Comparison of ENCODE assay signal across 33 cellular contexts in genomic region chr6:97468981-97469380, GRCh38.
"Had no signal": no experiment of that assay in that cellular context is flagged by ENCODE, and none has a peak within 500 bp of the region (broad histone marks: within the 10 kb centered on the region; RNA-seq: fewer than 3 reads in every experiment).

No MANE protein-coding gene starts in this region.

- H3K4me3 ChIP-seq: adrenal gland, body of pancreas, esophagus muscularis mucosa, gastrocnemius medialis, heart left ventricle had no signal

- H3K36me3 ChIP-seq: adrenal gland, esophagus muscularis mucosa, gastrocnemius medialis, heart left ventricle had no signal

- H3K27ac ChIP-seq: adrenal gland, body of pancreas, esophagus muscularis mucosa, foreskin keratinocyte, gastrocnemius medialis, heart left ventricle, VCaP had no signal

- DNase-seq: activated CD4-positive, alpha-beta T cell treated with anti-CD3 and anti-CD28 coated beads for 1 hour; activated CD4-positive, alpha-beta T cell treated with anti-CD3 and anti-CD28 coated beads for 4 hours; activated CD4-positive, alpha-beta T cell treated with anti-CD3 and anti-CD28 coated beads, Interleukin-2, amount 10 ng/mL, durations not matched to agents 7 days and 5 days; activated CD4-positive, alpha-beta T cell treated with anti-CD3 and anti-CD28 coated beads, Interleukin-2, amount 50 U/mL, for 48 hours; activated CD8-positive, alpha-beta memory T cell treated with anti-CD3 and anti-CD28 coated beads for 24 hours; activated CD8-positive, alpha-beta T cell treated with anti-CD3 and anti-CD28 coated beads for 36 hours; activated effector memory CD4-positive, alpha-beta T cell treated with anti-CD3 and anti-CD28 coated beads, Interleukin-2, amount 50 U/mL, for 16 hours; activated naive CD4-positive, alpha-beta T cell treated with anti-CD3 and anti-CD28 coated beads for 36 hours; activated naive CD8-positive, alpha-beta T cell treated with anti-CD3 and anti-CD28 coated beads for 36 hours; activated naive CD8-positive, alpha-beta T cell treated with anti-CD3 and anti-CD28 coated beads, Interleukin-2, amount 50 U/mL, for 24 hours; activated T-cell treated with anti-CD3 and anti-CD28 coated beads, Interleukin-2, amount 50 U/mL, for 4 hours; adrenal gland; amygdala; aorta; body of pancreas; caudate nucleus; cortex of kidney; dermis blood vessel endothelial cell; effector CD4-positive, alpha-beta T cell; effector memory CD8-positive, alpha-beta T cell; erythroblast; foreskin keratinocyte; gastrocnemius medialis; glutamatergic neuron; heart left ventricle; T-helper 2 cell had no signal

- H3K27me3 ChIP-seq: adrenal gland, body of pancreas, esophagus muscularis mucosa, foreskin keratinocyte, gastrocnemius medialis, heart left ventricle had no signal

- ATAC-seq: activated CD8-positive, alpha-beta T cell treated with anti-CD3 and anti-CD28 coated beads for 36 hours; activated naive CD8-positive, alpha-beta T cell treated with anti-CD3 and anti-CD28 coated beads, Interleukin-2, amount 50 U/mL, for 24 hours; activated T-cell treated with anti-CD3 and anti-CD28 coated beads, Interleukin-2, amount 50 U/mL, for 4 hours; body of pancreas; effector memory CD8-positive, alpha-beta T cell; foreskin keratinocyte; gastrocnemius medialis; heart left ventricle; WTC11 had no signal

- FAIRE-seq: colon had no signal

- H3K36me3 Mint-ChIP-seq: activated naive CD4-positive, alpha-beta T cell treated with anti-CD3 and anti-CD28 coated beads, Interleukin-2, amount 50 U/mL, for 24 hours; activated naive CD8-positive, alpha-beta T cell treated with anti-CD3 and anti-CD28 coated beads for 36 hours; WTC11 had no signal

- H3K27ac Mint-ChIP-seq: activated CD4-positive, alpha-beta T cell treated with anti-CD3 and anti-CD28 coated beads, Interleukin-2, amount 10 ng/mL, durations not matched to agents 7 days and 5 days; activated CD8-positive, alpha-beta T cell treated with anti-CD3 and anti-CD28 coated beads for 36 hours; activated naive CD4-positive, alpha-beta T cell treated with anti-CD3 and anti-CD28 coated beads for 36 hours; activated naive CD4-positive, alpha-beta T cell treated with anti-CD3 and anti-CD28 coated beads, Interleukin-2, amount 50 U/mL, for 24 hours; activated naive CD8-positive, alpha-beta T cell treated with anti-CD3 and anti-CD28 coated beads for 36 hours; activated naive CD8-positive, alpha-beta T cell treated with anti-CD3 and anti-CD28 coated beads, Interleukin-2, amount 50 U/mL, for 24 hours; activated T-helper 1 cell treated with anti-CD3 and anti-CD28 coated beads, Interleukin-12 subunit alpha, Interleukin-12 subunit beta, Interleukin-2, Interleukin-4 antibody, amounts not matched to agents 30 ng/mL and 10 ng/mL and 1 ng/mL, durations not matched to agents 14 hours and 24 hours and 36 hours; activated T-helper 2 cell treated with anti-CD3 and anti-CD28 coated beads, Interferon-gamma antibody, Interleukin-2, Interleukin-4, amounts not matched to agents 10 μg/mL and 5 μg/mL and 100 μg/mL, durations not matched to agents 14 hours and 24 hours and 36 hours; effector memory CD8-positive, alpha-beta T cell; WTC11 had no signal

- H3K9me3 Mint-ChIP-seq: activated CD4-positive, alpha-beta T cell treated with anti-CD3 and anti-CD28 coated beads, Interleukin-2, amount 10 ng/mL, durations not matched to agents 7 days and 5 days; activated CD8-positive, alpha-beta T cell treated with anti-CD3 and anti-CD28 coated beads for 36 hours; activated naive CD4-positive, alpha-beta T cell treated with anti-CD3 and anti-CD28 coated beads for 36 hours; activated naive CD4-positive, alpha-beta T cell treated with anti-CD3 and anti-CD28 coated beads, Interleukin-2, amount 50 U/mL, for 24 hours; activated naive CD8-positive, alpha-beta T cell treated with anti-CD3 and anti-CD28 coated beads for 36 hours; activated naive CD8-positive, alpha-beta T cell treated with anti-CD3 and anti-CD28 coated beads, Interleukin-2, amount 50 U/mL, for 24 hours; activated T-cell treated with anti-CD3 and anti-CD28 coated beads, Interleukin-2, amount 50 U/mL, for 4 hours; activated T-helper 1 cell treated with anti-CD3 and anti-CD28 coated beads, Interleukin-12 subunit alpha, Interleukin-12 subunit beta, Interleukin-2, Interleukin-4 antibody, amounts not matched to agents 30 ng/mL and 10 ng/mL and 1 ng/mL, durations not matched to agents 14 hours and 24 hours and 36 hours; activated T-helper 2 cell treated with anti-CD3 and anti-CD28 coated beads, Interferon-gamma antibody, Interleukin-2, Interleukin-4, amounts not matched to agents 10 μg/mL and 5 μg/mL and 100 μg/mL, durations not matched to agents 14 hours and 24 hours and 36 hours; effector memory CD8-positive, alpha-beta T cell; WTC11 had no signal

- H3K4me1 Mint-ChIP-seq: activated CD4-positive, alpha-beta T cell treated with anti-CD3 and anti-CD28 coated beads, Interleukin-2, amount 10 ng/mL, durations not matched to agents 7 days and 5 days; activated naive CD4-positive, alpha-beta T cell treated with anti-CD3 and anti-CD28 coated beads, Interleukin-2, amount 50 U/mL, for 24 hours; activated naive CD8-positive, alpha-beta T cell treated with anti-CD3 and anti-CD28 coated beads for 36 hours; activated naive CD8-positive, alpha-beta T cell treated with anti-CD3 and anti-CD28 coated beads, Interleukin-2, amount 50 U/mL, for 24 hours had no signal

- H3K4me3 Mint-ChIP-seq: activated CD4-positive, alpha-beta T cell treated with anti-CD3 and anti-CD28 coated beads, Interleukin-2, amount 10 ng/mL, durations not matched to agents 7 days and 5 days; activated CD8-positive, alpha-beta T cell treated with anti-CD3 and anti-CD28 coated beads for 36 hours; activated naive CD4-positive, alpha-beta T cell treated with anti-CD3 and anti-CD28 coated beads for 36 hours; activated naive CD4-positive, alpha-beta T cell treated with anti-CD3 and anti-CD28 coated beads, Interleukin-2, amount 50 U/mL, for 24 hours; activated naive CD8-positive, alpha-beta T cell treated with anti-CD3 and anti-CD28 coated beads for 36 hours; activated naive CD8-positive, alpha-beta T cell treated with anti-CD3 and anti-CD28 coated beads, Interleukin-2, amount 50 U/mL, for 24 hours; activated T-cell treated with anti-CD3 and anti-CD28 coated beads, Interleukin-2, amount 50 U/mL, for 4 hours; activated T-helper 1 cell treated with anti-CD3 and anti-CD28 coated beads, Interleukin-12 subunit alpha, Interleukin-12 subunit beta, Interleukin-2, Interleukin-4 antibody, amounts not matched to agents 30 ng/mL and 10 ng/mL and 1 ng/mL, durations not matched to agents 14 hours and 24 hours and 36 hours; effector memory CD8-positive, alpha-beta T cell; WTC11 had no signal

- H3K4me1 ChIP-seq: adrenal gland, body of pancreas, esophagus muscularis mucosa, foreskin keratinocyte, gastrocnemius medialis, heart left ventricle had no signal

- H3K9me3 ChIP-seq: adrenal gland, body of pancreas, esophagus muscularis mucosa, gastrocnemius medialis, heart left ventricle had no signal
